9 cellular contexts compared by ENCODE assay signal in the genomic region with DNA sequence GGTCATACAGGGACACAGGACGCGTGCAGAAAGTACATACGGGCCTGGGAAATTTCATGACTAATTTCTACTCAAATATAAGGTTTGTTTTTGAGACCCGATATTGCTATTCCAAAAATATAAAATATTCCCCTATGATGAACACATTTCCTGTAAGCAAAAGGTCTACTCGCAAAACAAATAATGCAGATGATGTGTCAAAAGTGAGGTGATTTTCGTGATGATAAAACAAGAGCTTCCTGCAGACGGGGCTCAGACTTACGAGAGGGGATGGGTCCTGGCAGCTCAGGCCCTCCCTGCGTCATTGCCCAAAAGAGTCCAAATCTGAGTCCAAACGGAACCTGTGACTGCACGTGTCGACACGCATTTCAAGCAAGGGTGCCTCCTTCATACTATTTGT.
A peak's percentile ranks its signal among the peaks of the same experiment; 100 is the strongest.
DNase-seq lines count a peak whose midpoint lies in the region; ATAC-seq and TF ChIP-seq lines count a peak whose summit lies in the region.
"Had no signal": no experiment of that assay in that cellular context is flagged by ENCODE, and none has a peak within 500 bp of the region (broad histone marks: within the 10 kb centered on the region; RNA-seq: fewer than 3 reads in every experiment).

No MANE protein-coding gene starts in this region.

- H3K27ac Mint-ChIP-seq in activated naive CD8-positive, alpha-beta T cell treated with anti-CD3 and anti-CD28 coated beads for 36 hours, result peak overlapping the region; percentile 56
- H3K27ac Mint-ChIP-seq in naive thymus-derived CD4-positive, alpha-beta T cell, result peak overlapping the region; percentile 76 to 99 (median 96)

- H3K36me3 ChIP-seq in BLaER1 treated with 17β-estradiol and CSF1 and Interleukin-3, amounts not matched to agents 10 nM and 100 nM, result peaks cover 45 to 80% (median 69%) of the 10 kb centered on the region in 11 experiments
- H3K36me3 ChIP-seq in OCI-LY1 (ENCODE audit: insufficient read depth, low read length) (peaks cover 40% of the 10 kb centered on the region), aorta (ENCODE audit: control insufficient read depth in 1 of 2, insufficient read depth in 2 of 2, low read length in 1 of 2) (no peaks in the 10 kb centered on the region)
- no peaks in the 10 kb centered on the region for H3K36me3 ChIP-seq in naive thymus-derived CD4-positive, alpha-beta T cell (ENCODE audit: control insufficient read depth in 2 of 3, insufficient read depth in 3 of 3, low read length in 3 of 3)

- 94 to 95% methylated on average over 13 of the region's 13 CpGs for WGBS in aorta, 2 donors

- peak overlapping the region in 8 of 11 experiments; percentile 75 to 87 (median 82); a peak in 8 of 22 replicates for H3K9ac ChIP-seq in BLaER1 treated with 17β-estradiol and CSF1 and Interleukin-3, amounts not matched to agents 10 nM and 100 nM
- H3K9ac ChIP-seq in OCI-LY1 (ENCODE audit: low read length), result peak overlapping the region; percentile 9; the same call in 1 of the 2 replicates

- no peaks in the 10 kb centered on the region for H3K27me3 Mint-ChIP-seq in activated naive CD8-positive, alpha-beta T cell treated with anti-CD3 and anti-CD28 coated beads for 36 hours
- H3K27me3 Mint-ChIP-seq in naive thymus-derived CD4-positive, alpha-beta T cell, result no peaks in the 10 kb centered on the region

- DNase-seq in activated naive CD8-positive, alpha-beta T cell treated with anti-CD3 and anti-CD28 coated beads for 36 hours, result no peak
- no peak for DNase-seq in naive thymus-derived CD4-positive, alpha-beta T cell
- DNase-seq in NOMO-1 treated with dmso at 0.1 percent for 144 hours (lab: John Stamatoyannopoulos, UW; ENCODE audit: unreplicated experiment) (no peak), mucosa of gallbladder (ENCODE audit: low spot score) (no peak), aorta (no peak)
- DNase-seq: NCI-H82 had no signal

- peaks cover 0 to 5% (median 0%) of the 10 kb centered on the region in 11 experiments; a peak in 4 of 22 replicates for H3K9me3 ChIP-seq in BLaER1 treated with 17β-estradiol and CSF1 and Interleukin-3, amounts not matched to agents 10 nM and 100 nM (replicated peaks in 1 of 11)
- H3K9me3 ChIP-seq in OCI-LY1 (ENCODE audit: low read length), result no peaks in the 10 kb centered on the region
- H3K9me3 ChIP-seq in naive thymus-derived CD4-positive, alpha-beta T cell (ENCODE audit: control insufficient read depth in 2 of 3, low read length in 3 of 3), result no peaks in the 10 kb centered on the region
- no peaks in the 10 kb centered on the region for H3K9me3 ChIP-seq in aorta (ENCODE audit: control insufficient read depth, low read length)

- no peak for ATAC-seq in naive thymus-derived CD4-positive, alpha-beta T cell
- ATAC-seq in activated CD4-positive, CD25-positive, alpha-beta regulatory T cell treated with anti-CD3 and anti-CD28 coated beads, Interleukin-2, amount 50 U/mL, for 24 hours, result no peak
- no peak for ATAC-seq in aorta (ENCODE audit: low FRiP score)

- peaks cover 65 to 97% (median 95%) of the 10 kb centered on the region in 10 experiments for H3K4me1 ChIP-seq in BLaER1 treated with 17β-estradiol and CSF1 and Interleukin-3, amounts not matched to agents 10 nM and 100 nM
- peaks cover 86% of the 10 kb centered on the region for H3K4me1 ChIP-seq in OCI-LY1 (ENCODE audit: insufficient read depth, low read length, severe bottlenecking)
- H3K4me1 ChIP-seq in naive thymus-derived CD4-positive, alpha-beta T cell (ENCODE audit: control insufficient read depth in 2 of 2, insufficient read depth in 2 of 2, low read length in 2 of 2), result peaks cover 74 to 98% of the 10 kb centered on the region in 2 donors
- peaks cover 0 to 3% of the 10 kb centered on the region in 2 donors for H3K4me1 ChIP-seq in aorta (ENCODE audit: control insufficient read depth in 1 of 2, insufficient read depth in 2 of 2, low read length in 2 of 2)

- TF ChIP-seq CTCF in OCI-LY1 (IDR thresholded peaks at IDR 0.05; ENCODE audit: low read length), result no peak

- H3K79me2 ChIP-seq in OCI-LY1 (ENCODE audit: insufficient read depth, low read length), result no peaks in the 10 kb centered on the region

- H3K9me2 ChIP-seq in OCI-LY1 (ENCODE audit: low read depth, low read length), result no peaks in the 10 kb centered on the region

- H3K27me3 ChIP-seq in BLaER1 treated with 17β-estradiol and CSF1 and Interleukin-3, amounts not matched to agents 10 nM and 100 nM, result no peaks in the 10 kb centered on the region
- H3K27me3 ChIP-seq in OCI-LY1 (ENCODE audit: insufficient read depth, low read length), result no peaks in the 10 kb centered on the region
- H3K27me3 ChIP-seq in naive thymus-derived CD4-positive, alpha-beta T cell (ENCODE audit: control insufficient read depth in 2 of 2, insufficient read depth in 2 of 2, low read length in 2 of 2), result no peaks in the 10 kb centered on the region
- H3K27me3 ChIP-seq in aorta (ENCODE audit: control insufficient read depth in 1 of 2, insufficient read depth in 2 of 2, low read length in 1 of 2), result no peaks in the 10 kb centered on the region

- H3K36me3 Mint-ChIP-seq in activated naive CD8-positive, alpha-beta T cell treated with anti-CD3 and anti-CD28 coated beads for 36 hours, result peaks cover 49% of the 10 kb centered on the region
- peaks cover 0 to 42% (median 18%) of the 10 kb centered on the region in 5 donors for H3K36me3 Mint-ChIP-seq in naive thymus-derived CD4-positive, alpha-beta T cell

- H3F3A ChIP-seq in OCI-LY1 (ENCODE audit: insufficient read depth, low read length), result no peaks in the 10 kb centered on the region

- peaks cover 0 to 40% (median 5%) of the 10 kb centered on the region in 11 experiments; a peak in 11 of 22 replicates for H4K20me1 ChIP-seq in BLaER1 treated with 17β-estradiol and CSF1 and Interleukin-3, amounts not matched to agents 10 nM and 100 nM
- H4K20me1 ChIP-seq in OCI-LY1 (ENCODE audit: insufficient read depth, low read length), result no peaks in the 10 kb centered on the region

- H2AFZ ChIP-seq in OCI-LY1 (ENCODE audit: low read length), result no peak overlapping the region

- intact Hi-C loops in naive thymus-derived CD4-positive, alpha-beta T cell (cut with micrococcal nuclease), result loop anchor here (2.0 to 10.0 kb wide), 5 partner anchors 15 to 695 kb away; a partner anchor contains a TSS
- intact Hi-C loops in aorta (cut with DNase I), result loop anchor here (5.0 kb wide), 2 partner anchors 37 to 62 kb away; a partner anchor contains a TSS

- peak overlapping the region in 10 of 11 experiments; percentile 95 to 99 (median 98); a peak in 19 of 22 replicates for H3K27ac ChIP-seq in BLaER1 treated with 17β-estradiol and CSF1 and Interleukin-3, amounts not matched to agents 10 nM and 100 nM
- H3K27ac ChIP-seq in OCI-LY1 (ENCODE audit: low read depth, low read length, poor library complexity, severe bottlenecking) (peak overlapping the region; percentile 99), aorta (ENCODE audit: low read depth in 1 of 2, low read length in 2 of 2) (no peak overlapping the region)
- H3K27ac ChIP-seq in naive thymus-derived CD4-positive, alpha-beta T cell (ENCODE audit: low read depth, low read length), result peak overlapping the region; percentile 52

- H3K4me1 Mint-ChIP-seq in activated naive CD8-positive, alpha-beta T cell treated with anti-CD3 and anti-CD28 coated beads for 36 hours, result peaks cover 78% of the 10 kb centered on the region
- peaks cover 61 to 100% (median 97%) of the 10 kb centered on the region in 7 donors for H3K4me1 Mint-ChIP-seq in naive thymus-derived CD4-positive, alpha-beta T cell

- POLR2A ChIA-PET in naive thymus-derived CD4-positive, alpha-beta T cell (lab: Charles Lee), result interaction anchor here (0.7 to 3.6 kb wide), 4 partner anchors 8 to 1875 kb away, joined by 3 to 15 read pairs (median 4); a partner anchor contains a TSS

- no peak overlapping the region for H3K4me3 Mint-ChIP-seq in activated naive CD8-positive, alpha-beta T cell treated with anti-CD3 and anti-CD28 coated beads for 36 hours
- H3K4me3 Mint-ChIP-seq in naive thymus-derived CD4-positive, alpha-beta T cell, result peak overlapping the region in 6 of 10 donors; percentile 4 to 85 (median 39)

- no peaks in the 10 kb centered on the region for H3K9me3 Mint-ChIP-seq in activated naive CD8-positive, alpha-beta T cell treated with anti-CD3 and anti-CD28 coated beads for 36 hours
- H3K9me3 Mint-ChIP-seq in naive thymus-derived CD4-positive, alpha-beta T cell, result peaks cover 0 to 2% (median 0%) of the 10 kb centered on the region in 11 donors

- peak overlapping the region; percentile 77 to 89 (median 85) for H3K4me2 ChIP-seq in BLaER1 treated with 17β-estradiol and CSF1 and Interleukin-3, amounts not matched to agents 10 nM and 100 nM
- H3K4me2 ChIP-seq in OCI-LY1 (ENCODE audit: low read length), result peak overlapping the region; percentile 58; the same call in 1 of the 2 replicates

- no peak overlapping the region for H3K4me3 ChIP-seq in BLaER1 treated with 17β-estradiol and CSF1 and Interleukin-3, amounts not matched to agents 10 nM and 100 nM
- H3K4me3 ChIP-seq in OCI-LY1 (ENCODE audit: low read depth, low read length, poor library complexity, severe bottlenecking) (no peak overlapping the region), aorta (ENCODE audit: low read length in 2 of 2) (no peak overlapping the region)
- H3K4me3 ChIP-seq in naive thymus-derived CD4-positive, alpha-beta T cell (ENCODE audit: low read length), result no peak overlapping the region

- CTCF ChIA-PET in naive thymus-derived CD4-positive, alpha-beta T cell (lab: Charles Lee), result interaction anchor here (0.9 kb wide), 1 partner anchor 96 kb away, joined by 4 read pairs; no protein-coding TSS in a partner anchor

Comparison
In these comparisons a context has a peak if more than half of its experiments do, and no peak if none do; other contexts are left out.
1. H3K27ac ChIP-seq: peak in BLaER1 treated with 17β-estradiol and CSF1 and Interleukin-3, amounts not matched to agents 10 nM and 100 nM (10 of 11), OCI-LY1 (single experiment) and naive thymus-derived CD4-positive, alpha-beta T cell (single experiment); none in aorta (0 of 2).